In genomic region chr11:26842883-26843282, GRCh38 we compare ENCODE assay signal across 23 cellular contexts.
DNase-seq lines count a peak whose midpoint lies in the region; TF ChIP-seq lines count a peak whose summit lies in the region.
"Had no signal": no experiment of that assay in that cellular context is flagged by ENCODE, and none has a peak within 500 bp of the region (broad histone marks: within the 10 kb centered on the region; RNA-seq: fewer than 3 reads in every experiment).

No MANE protein-coding gene starts in this region.

- H3K4me1 Mint-ChIP-seq in HFFc6 (ENCODE audit: low read depth), result peaks cover 76% of the 10 kb centered on the region
- H3K4me1 Mint-ChIP-seq in chondrocyte (ENCODE audit: low read depth), result peaks cover 71% of the 10 kb centered on the region
- H3K4me1 Mint-ChIP-seq in Calu3 (ENCODE audit: low read depth, unreplicated experiment), result no peaks in the 10 kb centered on the region
- H3K4me1 Mint-ChIP-seq: CD8-positive, alpha-beta memory T cell; stimulated activated effector memory CD8-positive, alpha-beta T cell treated with anti-CD3 and anti-CD28 coated beads, Interleukin-12 subunit alpha, Interleukin-12 subunit beta, amount 100 ng/mL, for 72 hours had no signal

- in situ Hi-C loops in GM13976 (cut with MboI; ENCODE audit: low sequenced_read_pairs, unreplicated experiment), result no loop called here

- BruUV-seq in Calu3 (replicated peaks; lab: Mats Ljungman, UMichigan), result no TSS peak

- H3K4me3 ChIP-seq in osteoblast (ENCODE audit: insufficient read depth, low read length) (no peak overlapping the region), tibial nerve (no peak overlapping the region)
- H3K4me3 ChIP-seq: HAP-1 had no signal

- H3K27ac ChIP-seq in osteoblast (ENCODE audit: low read depth, low read length) (peak overlapping the region; percentile 66), tibial nerve (peak overlapping the region in 3 of 4 donors; percentile 52 to 83 (median 66))

- H3K36me3 ChIP-seq in osteoblast (ENCODE audit: insufficient read depth, low read length) (no peaks in the 10 kb centered on the region), tibial nerve (no peaks in the 10 kb centered on the region)
- H3K36me3 ChIP-seq: HAP-1 had no signal

- CTCF ChIA-PET in Calu3 (lab: Charles Lee), result no interaction called here

- no peaks in the 10 kb centered on the region for H3K27me3 ChIP-seq in osteoblast (ENCODE audit: insufficient read depth, low read length)
- H3K27me3 ChIP-seq in tibial nerve, result no peaks in the 10 kb centered on the region

- H3K27ac Mint-ChIP-seq in HFFc6, result peak overlapping the region; percentile 88
- peak overlapping the region; percentile 13 for H3K27ac Mint-ChIP-seq in chondrocyte (ENCODE audit: unreplicated experiment)
- no peak overlapping the region for H3K27ac Mint-ChIP-seq in Calu3 (ENCODE audit: unreplicated experiment)
- H3K27ac Mint-ChIP-seq: activated CD8-positive, alpha-beta T cell treated with anti-CD3 and anti-CD28 coated beads, Interleukin-2, amount 10 ng/mL, durations not matched to agents 7 days and 5 days; CD8-positive, alpha-beta memory T cell; effector memory CD8-positive, alpha-beta T cell; stimulated activated effector memory CD8-positive, alpha-beta T cell treated with anti-CD3 and anti-CD28 coated beads, Interleukin-12 subunit alpha, Interleukin-12 subunit beta, amount 100 ng/mL, for 72 hours had no signal

- H2AFZ ChIP-seq in osteoblast (ENCODE audit: low read length), result no peak overlapping the region

- H4K20me1 ChIP-seq in osteoblast (ENCODE audit: insufficient read depth, low read length), result no peaks in the 10 kb centered on the region

- 57 to 67% methylated on average over 2 of the region's 2 CpGs for WGBS in tibial nerve, 2 donors

- H3K9me3 ChIP-seq in osteoblast (ENCODE audit: low read depth, low read length) (no peaks in the 10 kb centered on the region), tibial nerve (no peaks in the 10 kb centered on the region)
- H3K9me3 ChIP-seq: HAP-1 had no signal

- TF ChIP-seq CTCF in HFFc6 (IDR thresholded peaks at IDR 0.05), result no peak
- TF ChIP-seq CTCF in chondrocyte (IDR thresholded peaks at IDR 0.05), result no peak
- no peak for TF ChIP-seq CTCF in osteoblast (IDR thresholded peaks at IDR 0.05; ENCODE audit: extremely low read depth, low read depth, low read length)
- no peak for TF ChIP-seq CTCF in tibial nerve (IDR thresholded peaks at IDR 0.05)
- no peak for TF ChIP-seq CTCF in Calu3 (IDR thresholded peaks at IDR 0.05; ENCODE audit: unreplicated experiment)
- no peak for TF ChIP-seq CTCF in GM13976 (IDR thresholded peaks at IDR 0.05; ENCODE audit: borderline replicate concordance, control extremely low read depth, extremely low read depth, insufficient read depth, missing control alignments)

- peak overlapping the region; percentile 76 for H3K4me3 Mint-ChIP-seq in HFFc6
- no peak overlapping the region for H3K4me3 Mint-ChIP-seq in chondrocyte (ENCODE audit: unreplicated experiment)
- H3K4me3 Mint-ChIP-seq in Calu3 (ENCODE audit: low read depth, unreplicated experiment), result no peak overlapping the region
- H3K4me3 Mint-ChIP-seq: activated CD8-positive, alpha-beta T cell treated with anti-CD3 and anti-CD28 coated beads, Interleukin-2, amount 10 ng/mL, durations not matched to agents 7 days and 5 days; CD8-positive, alpha-beta memory T cell; effector memory CD8-positive, alpha-beta T cell; stimulated activated effector memory CD8-positive, alpha-beta T cell treated with anti-CD3 and anti-CD28 coated beads, Interleukin-12 subunit alpha, Interleukin-12 subunit beta, amount 100 ng/mL, for 72 hours had no signal

- H3K27me3 Mint-ChIP-seq in HFFc6 (ENCODE audit: insufficient read depth) (no peaks in the 10 kb centered on the region), chondrocyte (ENCODE audit: low read depth) (no peaks in the 10 kb centered on the region), Calu3 (ENCODE audit: unreplicated experiment) (no peaks in the 10 kb centered on the region)
- H3K27me3 Mint-ChIP-seq: CD8-positive, alpha-beta memory T cell; effector memory CD8-positive, alpha-beta T cell had no signal

- peaks cover 10% of the 10 kb centered on the region; the same call in 1 of the 2 replicates for H3K36me3 Mint-ChIP-seq in HFFc6 (ENCODE audit: low read depth)
- no peaks in the 10 kb centered on the region for H3K36me3 Mint-ChIP-seq in chondrocyte (ENCODE audit: low read depth)
- H3K36me3 Mint-ChIP-seq in Calu3 (ENCODE audit: insufficient read depth, unreplicated experiment), result no peaks in the 10 kb centered on the region
- H3K36me3 Mint-ChIP-seq: CD8-positive, alpha-beta memory T cell; stimulated activated effector memory CD8-positive, alpha-beta T cell treated with anti-CD3 and anti-CD28 coated beads, Interleukin-12 subunit alpha, Interleukin-12 subunit beta, amount 100 ng/mL, for 72 hours had no signal

- DNase-seq in HFFc6 (no peak), chondrocyte (ENCODE audit: low spot score) (no peak), osteoblast (ENCODE audit: insufficient read length, low spot score, missing footprints) (no peak), tibial nerve (ENCODE audit: low spot score in 2 of 2) (no peak), NOMO-1 treated with DMSO at 0.1 percent for 48 hours (lab: John Stamatoyannopoulos, UW; ENCODE audit: unreplicated experiment) (no peak), Calu3 (no peak), GM13976 (ENCODE audit: low spot score) (no peak), cerebellar nuclear complex (lab: John Stamatoyannopoulos, UW) (no peak)
- DNase-seq: activated CD8-positive, alpha-beta T cell treated with anti-CD3 and anti-CD28 coated beads, Interleukin-2, amount 10 ng/mL, durations not matched to agents 7 days and 5 days; activated naive CD4-positive, alpha-beta T cell treated with Interleukin-2 at 50 U/mL for 16 hours; activated T-cell treated with anti-CD3 and anti-CD28 coated beads, Interleukin-2, amount 50 U/mL, for 1 hour; amygdala; CD8-positive, alpha-beta memory T cell; DMS79 treated with DMSO at 0.1 percent for 48 hours; effector memory CD8-positive, alpha-beta T cell; hippocampal formation; Karpas-422; NCI-H1048; NCI-H2029; NCI-H446; retina had no signal

- H3K9me3 Mint-ChIP-seq in HFFc6 (peaks cover 4% of the 10 kb centered on the region; the same call in 1 of the 2 replicates), chondrocyte (ENCODE audit: low read depth) (peaks cover 8% of the 10 kb centered on the region), Calu3 (ENCODE audit: low read depth, unreplicated experiment) (no peaks in the 10 kb centered on the region)

- H3K79me2 ChIP-seq in osteoblast (ENCODE audit: insufficient read depth, low read length), result no peaks in the 10 kb centered on the region

- H3K4me1 ChIP-seq in osteoblast (ENCODE audit: insufficient read depth, low read length) (peaks cover 34% of the 10 kb centered on the region), tibial nerve (peaks cover 0 to 24% (median 6%) of the 10 kb centered on the region in 4 donors)
- H3K4me1 ChIP-seq: HAP-1 had no signal

- no peak overlapping the region for H3K4me2 ChIP-seq in osteoblast (ENCODE audit: insufficient read depth, low read length)

- TF ChIP-seq POLR2A in tibial nerve (IDR thresholded peaks at IDR 0.05), result no peak

- intact Hi-C loops in Calu3 (cut with micrococcal nuclease; ENCODE audit: unreplicated experiment), result no loop called here

- no peak for TF ChIP-seq EP300 in tibial nerve (IDR thresholded peaks at IDR 0.05)
